Comparison of ENCODE assay signal across 1 cellular context in the genomic region with DNA sequence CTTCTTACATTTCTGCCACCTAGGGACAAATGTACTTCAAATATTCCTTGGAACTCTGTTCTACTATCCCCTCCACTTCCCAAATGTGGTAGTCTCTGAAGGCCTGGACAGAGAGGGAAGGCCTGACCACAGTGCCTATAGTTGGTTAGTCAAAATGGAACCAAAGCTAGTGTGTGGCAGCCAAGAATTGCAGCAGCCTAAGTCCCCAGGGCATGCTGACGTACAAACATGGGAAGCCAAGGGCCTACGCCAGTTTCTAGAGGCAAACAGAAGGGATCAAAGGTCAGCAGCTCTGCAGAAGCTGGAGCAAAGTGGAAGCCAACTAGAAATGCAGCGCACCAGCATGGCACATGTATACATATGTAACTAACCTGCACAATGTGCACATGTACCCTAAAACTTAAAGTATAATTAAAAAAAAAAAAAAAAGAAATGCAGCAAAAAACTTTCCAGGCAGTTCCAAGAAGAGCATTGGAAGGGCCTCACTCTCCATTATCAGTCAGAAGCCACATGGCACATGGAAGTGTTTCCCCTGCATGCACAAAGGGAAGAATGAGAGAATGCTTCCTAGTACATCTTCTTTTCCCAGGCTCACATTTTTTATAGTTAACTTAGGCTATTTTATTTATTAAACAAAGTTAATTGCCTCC.
TF ChIP-seq lines count a peak whose summit lies in the region.

No MANE protein-coding gene starts in this region.

TF ChIP-seq in GM23338, 12 proteins besides CTCF, POLR2A, EP300 and RAD21 (continued from another document):
- TF ChIP-seq, protein P1, sequence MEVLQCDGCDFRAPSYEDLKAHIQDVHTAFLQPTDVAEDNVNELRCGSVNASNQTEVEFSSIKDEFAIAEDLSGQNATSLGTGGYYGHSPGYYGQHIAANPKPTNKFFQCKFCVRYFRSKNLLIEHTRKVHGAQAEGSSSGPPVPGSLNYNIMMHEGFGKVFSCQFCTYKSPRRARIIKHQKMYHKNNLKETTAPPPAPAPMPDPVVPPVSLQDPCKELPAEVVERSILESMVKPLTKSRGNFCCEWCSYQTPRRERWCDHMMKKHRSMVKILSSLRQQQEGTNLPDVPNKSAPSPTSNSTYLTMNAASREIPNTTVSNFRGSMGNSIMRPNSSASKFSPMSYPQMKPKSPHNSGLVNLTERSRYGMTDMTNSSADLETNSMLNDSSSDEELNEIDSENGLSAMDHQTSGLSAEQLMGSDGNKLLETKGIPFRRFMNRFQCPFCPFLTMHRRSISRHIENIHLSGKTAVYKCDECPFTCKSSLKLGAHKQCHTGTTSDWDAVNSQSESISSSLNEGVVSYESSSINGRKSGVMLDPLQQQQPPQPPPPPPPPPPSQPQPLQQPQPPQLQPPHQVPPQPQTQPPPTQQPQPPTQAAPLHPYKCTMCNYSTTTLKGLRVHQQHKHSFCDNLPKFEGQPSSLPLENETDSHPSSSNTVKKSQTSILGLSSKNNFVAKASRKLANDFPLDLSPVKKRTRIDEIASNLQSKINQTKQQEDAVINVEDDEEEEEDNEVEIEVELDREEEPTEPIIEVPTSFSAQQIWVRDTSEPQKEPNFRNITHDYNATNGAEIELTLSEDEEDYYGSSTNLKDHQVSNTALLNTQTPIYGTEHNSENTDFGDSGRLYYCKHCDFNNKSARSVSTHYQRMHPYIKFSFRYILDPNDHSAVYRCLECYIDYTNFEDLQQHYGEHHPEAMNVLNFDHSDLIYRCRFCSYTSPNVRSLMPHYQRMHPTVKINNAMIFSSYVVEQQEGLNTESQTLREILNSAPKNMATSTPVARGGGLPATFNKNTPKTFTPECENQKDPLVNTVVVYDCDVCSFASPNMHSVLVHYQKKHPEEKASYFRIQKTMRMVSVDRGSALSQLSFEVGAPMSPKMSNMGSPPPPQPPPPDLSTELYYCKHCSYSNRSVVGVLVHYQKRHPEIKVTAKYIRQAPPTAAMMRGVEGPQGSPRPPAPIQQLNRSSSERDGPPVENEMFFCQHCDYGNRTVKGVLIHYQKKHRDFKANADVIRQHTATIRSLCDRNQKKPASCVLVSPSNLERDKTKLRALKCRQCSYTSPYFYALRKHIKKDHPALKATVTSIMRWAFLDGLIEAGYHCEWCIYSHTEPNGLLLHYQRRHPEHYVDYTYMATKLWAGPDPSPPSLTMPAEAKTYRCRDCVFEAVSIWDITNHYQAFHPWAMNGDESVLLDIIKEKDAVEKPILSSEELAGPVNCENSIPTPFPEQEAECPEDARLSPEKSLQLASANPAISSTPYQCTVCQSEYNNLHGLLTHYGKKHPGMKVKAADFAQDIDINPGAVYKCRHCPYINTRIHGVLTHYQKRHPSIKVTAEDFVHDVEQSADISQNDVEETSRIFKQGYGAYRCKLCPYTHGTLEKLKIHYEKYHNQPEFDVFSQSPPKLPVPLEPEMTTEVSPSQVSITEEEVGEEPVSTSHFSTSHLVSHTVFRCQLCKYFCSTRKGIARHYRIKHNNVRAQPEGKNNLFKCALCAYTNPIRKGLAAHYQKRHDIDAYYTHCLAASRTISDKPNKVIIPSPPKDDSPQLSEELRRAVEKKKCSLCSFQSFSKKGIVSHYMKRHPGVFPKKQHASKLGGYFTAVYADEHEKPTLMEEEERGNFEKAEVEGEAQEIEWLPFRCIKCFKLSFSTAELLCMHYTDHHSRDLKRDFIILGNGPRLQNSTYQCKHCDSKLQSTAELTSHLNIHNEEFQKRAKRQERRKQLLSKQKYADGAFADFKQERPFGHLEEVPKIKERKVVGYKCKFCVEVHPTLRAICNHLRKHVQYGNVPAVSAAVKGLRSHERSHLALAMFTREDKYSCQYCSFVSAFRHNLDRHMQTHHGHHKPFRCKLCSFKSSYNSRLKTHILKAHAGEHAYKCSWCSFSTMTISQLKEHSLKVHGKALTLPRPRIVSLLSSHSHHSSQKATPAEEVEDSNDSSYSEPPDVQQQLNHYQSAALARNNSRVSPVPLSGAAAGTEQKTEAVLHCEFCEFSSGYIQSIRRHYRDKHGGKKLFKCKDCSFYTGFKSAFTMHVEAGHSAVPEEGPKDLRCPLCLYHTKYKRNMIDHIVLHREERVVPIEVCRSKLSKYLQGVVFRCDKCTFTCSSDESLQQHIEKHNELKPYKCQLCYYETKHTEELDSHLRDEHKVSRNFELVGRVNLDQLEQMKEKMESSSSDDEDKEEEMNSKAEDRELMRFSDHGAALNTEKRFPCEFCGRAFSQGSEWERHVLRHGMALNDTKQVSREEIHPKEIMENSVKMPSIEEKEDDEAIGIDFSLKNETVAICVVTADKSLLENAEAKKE (CRISPR knock-in tag; IDR thresholded peaks at IDR 0.05), result no peak
- TF ChIP-seq ZNF331 (CRISPR knock-in tag; IDR thresholded peaks at IDR 0.05; ENCODE audit: low read depth) (no peak), CREB1 (CRISPR knock-in tag; IDR thresholded peaks at IDR 0.05; ENCODE audit: low read depth) (no peak)
TF ChIP-seq in GM23338: peak in this region for 0.
